Comparison of ENCODE assay signal across 8 cellular contexts in the genomic region with DNA sequence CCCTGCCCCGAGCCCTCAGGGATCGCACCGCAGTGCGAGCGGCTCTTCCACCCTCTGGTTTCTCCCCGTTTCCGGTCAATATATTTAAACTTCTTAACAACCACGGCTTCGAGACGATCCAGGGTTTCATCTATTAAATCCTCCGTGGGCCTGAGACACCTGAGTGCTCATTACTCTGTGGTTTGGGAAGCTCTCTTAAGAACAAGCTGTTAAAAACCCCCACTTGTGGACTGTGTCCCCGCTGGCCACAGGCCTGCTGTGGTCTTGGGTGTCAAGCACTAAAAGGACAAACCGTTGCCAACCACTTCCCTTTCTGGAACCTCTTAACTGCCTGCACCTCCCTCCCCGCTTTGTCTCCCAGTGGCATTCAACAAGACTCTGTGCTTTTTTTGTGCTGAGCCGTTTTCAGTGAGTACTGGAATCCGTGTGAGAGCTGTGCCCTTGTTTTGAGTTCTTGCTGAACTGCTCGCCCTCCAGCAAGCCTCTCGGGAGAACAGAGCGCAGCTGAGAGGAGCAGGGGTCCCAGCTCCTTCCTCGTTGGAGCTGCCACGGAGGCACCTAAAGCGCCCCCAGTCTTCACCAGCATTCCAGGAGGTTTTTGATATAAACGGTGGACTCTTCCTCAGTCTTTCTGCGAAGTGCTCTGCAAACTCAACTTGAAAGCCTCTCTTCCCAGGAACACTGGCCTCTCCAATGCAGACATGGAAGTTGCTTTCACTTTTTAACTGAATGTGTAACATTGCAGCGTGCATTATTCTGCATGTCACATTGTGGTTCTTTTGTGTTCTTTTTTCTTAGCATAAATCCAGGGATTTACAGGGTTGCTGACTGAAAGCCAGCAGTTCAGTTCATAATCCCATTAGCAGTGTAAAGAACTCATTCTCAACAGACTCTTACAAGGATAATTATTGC. TPM values are rescaled to one million over a fixed set of nuclear protein-coding genes. Genes with fewer than 3 reads are reported as not detected.
DNase-seq lines count a peak whose midpoint lies in the region; ATAC-seq and TF ChIP-seq lines count a peak whose summit lies in the region.

No MANE protein-coding gene starts in this region.

- no peaks in the 10 kb centered on the region for H3K36me3 ChIP-seq in BE2C
- no peaks in the 10 kb centered on the region for H3K36me3 ChIP-seq in naive thymus-derived CD4-positive, alpha-beta T cell (ENCODE audit: control insufficient read depth in 2 of 3, insufficient read depth in 3 of 3, low read length in 3 of 3)
- no peaks in the 10 kb centered on the region for H3K36me3 ChIP-seq in aorta (ENCODE audit: control insufficient read depth in 1 of 2, insufficient read depth in 2 of 2, low read length in 1 of 2)

- POLR2A ChIA-PET in naive thymus-derived CD4-positive, alpha-beta T cell (lab: Charles Lee): no interaction called here

- peaks cover 0 to 9% (median 2%) of the 10 kb centered on the region in 5 donors for H3K36me3 Mint-ChIP-seq in naive thymus-derived CD4-positive, alpha-beta T cell

- H3K4me1 ChIP-seq in BE2C (peaks cover 21% of the 10 kb centered on the region), aorta (ENCODE audit: control insufficient read depth in 1 of 2, insufficient read depth in 2 of 2, low read length in 2 of 2) (no peaks in the 10 kb centered on the region)
- H3K4me1 ChIP-seq in naive thymus-derived CD4-positive, alpha-beta T cell (ENCODE audit: control insufficient read depth in 2 of 2, insufficient read depth in 2 of 2, low read length in 2 of 2): no peaks in the 10 kb centered on the region

- no peak for TF ChIP-seq CTCF in BE2C (IDR thresholded peaks at IDR 0.05; ENCODE audit: low read depth, low read length)
- no peak for TF ChIP-seq CTCF in fibroblast of villous mesenchyme (IDR thresholded peaks at IDR 0.05; ENCODE audit: insufficient read depth, low read depth, low read length)

- 0 to 1% methylated on average over 25 of the region's 25 CpGs for WGBS in aorta, 2 donors

- H3K4me3 ChIP-seq in BE2C (ENCODE audit: low read depth, low read length): peak overlapping the region; percentile 15
- H3K4me3 ChIP-seq in Jurkat, Clone E6-1 (ENCODE audit: low read length): peak overlapping the region; percentile 47
- peak overlapping the region; percentile 85 for H3K4me3 ChIP-seq in fibroblast of villous mesenchyme (ENCODE audit: low read depth, low read length)
- H3K4me3 ChIP-seq in naive thymus-derived CD4-positive, alpha-beta T cell (ENCODE audit: low read length): peak overlapping the region; percentile 34
- peak overlapping the region; percentile 71 to 79 for H3K4me3 ChIP-seq in aorta (ENCODE audit: low read length in 2 of 2)

- DNase-seq in BE2C: no peak
- DNase-seq in Jurkat, Clone E6-1 (ENCODE audit: low read depth, low spot score): peak; percentile 66
- DNase-seq in activated CD8-positive, alpha-beta memory T cell treated with anti-CD3 and anti-CD28 coated beads, Interleukin-2, amount 50 U/mL, for 48 hours: peak; percentile 53
- DNase-seq in fibroblast of villous mesenchyme (ENCODE audit: low read depth): peak; percentile 79
- DNase-seq in naive thymus-derived CD4-positive, alpha-beta T cell: peak in 1 of 9 donors; percentile 7
- peak in 1 of 2 donors; percentile 77 for DNase-seq in aorta
- DNase-seq in NCI-H526 (lab: John Stamatoyannopoulos, UW): no peak

- peaks cover 65 to 82% (median 71%) of the 10 kb centered on the region in 5 donors for H3K27me3 Mint-ChIP-seq in naive thymus-derived CD4-positive, alpha-beta T cell

- peak overlapping the region in 2 of 9 donors; percentile 46 to 49 for H3K27ac Mint-ChIP-seq in naive thymus-derived CD4-positive, alpha-beta T cell

- ATAC-seq in GM18909 (IDR thresholded peaks at IDR 0.05; ENCODE audit: poor library complexity, unreplicated experiment): peak; percentile 60
- ATAC-seq in naive thymus-derived CD4-positive, alpha-beta T cell: peak; percentile 66
- peak; percentile 69 for ATAC-seq in aorta (ENCODE audit: low FRiP score)

- peaks cover 5 to 29% (median 17%) of the 10 kb centered on the region in 7 donors for H3K4me1 Mint-ChIP-seq in naive thymus-derived CD4-positive, alpha-beta T cell

- CTCF ChIA-PET in naive thymus-derived CD4-positive, alpha-beta T cell (lab: Charles Lee): no interaction called here

- peak overlapping the region; percentile 78 to 93 (median 84) for H3K4me3 Mint-ChIP-seq in naive thymus-derived CD4-positive, alpha-beta T cell

- H3K27me3 ChIP-seq in BE2C (peaks cover 24% of the 10 kb centered on the region), aorta (ENCODE audit: control insufficient read depth in 1 of 2, insufficient read depth in 2 of 2, low read length in 1 of 2) (no peaks in the 10 kb centered on the region)
- H3K27me3 ChIP-seq in naive thymus-derived CD4-positive, alpha-beta T cell (ENCODE audit: control insufficient read depth in 2 of 2, insufficient read depth in 2 of 2, low read length in 2 of 2): peaks cover 0 to 3% of the 10 kb centered on the region in 2 donors

- no peaks in the 10 kb centered on the region; the same call in 1 of the 2 replicates for H3K9me3 ChIP-seq in BE2C
- no peaks in the 10 kb centered on the region for H3K9me3 ChIP-seq in naive thymus-derived CD4-positive, alpha-beta T cell (ENCODE audit: control insufficient read depth in 2 of 3, low read length in 3 of 3)
- no peaks in the 10 kb centered on the region for H3K9me3 ChIP-seq in aorta (ENCODE audit: control insufficient read depth, low read length)

- H3K27ac ChIP-seq in naive thymus-derived CD4-positive, alpha-beta T cell (ENCODE audit: low read depth, low read length): no peak overlapping the region
- H3K27ac ChIP-seq in aorta (ENCODE audit: low read depth in 1 of 2, low read length in 2 of 2): peak overlapping the region; percentile 81 to 96

- intact Hi-C loops in naive thymus-derived CD4-positive, alpha-beta T cell (cut with micrococcal nuclease): no loop called here
- intact Hi-C loops in aorta (cut with DNase I): loop anchor here (5.0 to 10.0 kb wide), 2 partner anchors 36 to 196 kb away; no protein-coding TSS in a partner anchor

- no peaks in the 10 kb centered on the region for H3K9me3 Mint-ChIP-seq in naive thymus-derived CD4-positive, alpha-beta T cell

RNA-seq across cellular contexts. Expression of gene IGFBP7, which starts 0.7 kb away (rescaled TPM):
- polyA plus RNA-seq in BE2C (2012; ENCODE audit: insufficient read depth, insufficient read length, low read depth): 24.1 TPM
- not detected for polyA plus RNA-seq in Jurkat, Clone E6-1 (2012; ENCODE audit: insufficient read depth, insufficient read length)
- total RNA-seq in fibroblast of villous mesenchyme: 234 and 417 TPM in 2 replicates
- 10 to 100 TPM in 1 of 5 experiments, 1 to 10 TPM in 1, not detected in 3; 1.1 to 16.7 TPM for total RNA-seq in naive thymus-derived CD4-positive, alpha-beta T cell
- polyA plus RNA-seq in naive thymus-derived CD4-positive, alpha-beta T cell: under 1 TPM; 0.37 to 0.48 TPM
- 1,000 to 10,000 TPM; 2,521 to 2,714 TPM for total RNA-seq in aorta
- polyA plus RNA-seq in aorta: 1,000 to 10,000 TPM; 2,886 to 5,050 TPM

Comparison
In these comparisons a context has a peak if more than half of its experiments do, and no peak if none do; other contexts are left out.
1. DNase-seq: peak in Jurkat, Clone E6-1 (single experiment), activated CD8-positive, alpha-beta memory T cell treated with anti-CD3 and anti-CD28 coated beads, Interleukin-2, amount 50 U/mL, for 48 hours (single experiment) and fibroblast of villous mesenchyme (single experiment); none in BE2C (single experiment) and NCI-H526 (0 of 2).
2. H3K4me3 ChIP-seq: peak in every context shown above with its lines; median percentile 85 in fibroblast of villous mesenchyme; 75 in aorta; 47 in Jurkat, Clone E6-1; 34 in naive thymus-derived CD4-positive, alpha-beta T cell; 15 in BE2C.
3. RNA of gene IGFBP7, which starts 0.7 kb away (total RNA-seq): 2,521 to 2,714 TPM in aorta and 234 to 417 TPM in fibroblast of villous mesenchyme; 1.1 to 16.7 TPM in naive thymus-derived CD4-positive, alpha-beta T cell; every median in the first group is over 10 times any median in the second.
4. intact Hi-C loops: an anchor here in aorta (5.0 to 10.0 kb wide); none called in naive thymus-derived CD4-positive, alpha-beta T cell.
5. Peak in every context shown above with its lines, with median percentiles within 50 percentile points of each other: ATAC-seq.